ENCODE assay signal across 8 cellular contexts in genomic region chr9:121169094-121169601, GRCh38. TPM values are rescaled to one million over a fixed set of nuclear protein-coding genes. Genes with fewer than 3 reads are reported as not detected.
DNase-seq lines count a peak whose midpoint lies in the region; ATAC-seq and TF ChIP-seq lines count a peak whose summit lies in the region.

No MANE protein-coding gene starts in this region.

- no peak overlapping the region for H2AFZ ChIP-seq in HCT116 (ENCODE audit: low read depth, low read length, poor library complexity, severe bottlenecking)

- no peak for TF ChIP-seq POLR2A in HCT116 (IDR thresholded peaks at IDR 0.05; ENCODE audit: borderline replicate concordance, extremely low read depth, insufficient read depth, insufficient read length)

- POLR2A ChIA-PET in HCT116 (lab: Charles Lee) = no interaction called here
- POLR2A ChIA-PET in activated naive CD8-positive, alpha-beta T cell treated with anti-CD3 and anti-CD28 coated beads, Interleukin-2, amount 10 ng/mL, durations not matched to agents 7 days and 5 days (lab: Charles Lee) = no interaction called here

- peaks cover 12% of the 10 kb centered on the region for H3K4me1 Mint-ChIP-seq in activated naive CD8-positive, alpha-beta T cell treated with anti-CD3 and anti-CD28 coated beads, Interleukin-2, amount 10 ng/mL, durations not matched to agents 7 days and 5 days

- peaks cover 63% of the 10 kb centered on the region for H3K36me3 Mint-ChIP-seq in activated naive CD8-positive, alpha-beta T cell treated with anti-CD3 and anti-CD28 coated beads, Interleukin-2, amount 10 ng/mL, durations not matched to agents 7 days and 5 days

- H3K27ac ChIP-seq in HCT116 (ENCODE audit: low read depth, low read length) = no peak overlapping the region
- no peak overlapping the region for H3K27ac ChIP-seq in left lung

- no peak overlapping the region for H3K4me3 Mint-ChIP-seq in activated naive CD8-positive, alpha-beta T cell treated with anti-CD3 and anti-CD28 coated beads, Interleukin-2, amount 10 ng/mL, durations not matched to agents 7 days and 5 days

- intact Hi-C loops in HCT116 (cut with micrococcal nuclease) = loop anchor here (10.0 kb wide), 1 partner anchor 184 kb away; no protein-coding TSS in a partner anchor
- intact Hi-C loops in left lung (cut with DNase I) = no loop called here

- H3K9me3 ChIP-seq in HCT116 (ENCODE audit: control insufficient read depth in 1 of 2, insufficient read depth in 1 of 2, low read depth in 1 of 2, low read length in 2 of 2) = no peaks in the 10 kb centered on the region
- H3K9me3 ChIP-seq in left lung = no peaks in the 10 kb centered on the region

- peak; percentile 20; the same call in 1 of the 2 replicates for TF ChIP-seq RAD21 in HCT116 (IDR thresholded peaks at IDR 0.05; ENCODE audit: low read depth)

- CTCF ChIA-PET in HCT116 (lab: Charles Lee) = interaction anchor here (0.6 to 1.9 kb wide), 11 partner anchors 10 to 216 kb away, joined by 3 to 7 read pairs (median 3); no protein-coding TSS in a partner anchor

- H3K27ac Mint-ChIP-seq in activated naive CD8-positive, alpha-beta T cell treated with anti-CD3 and anti-CD28 coated beads, Interleukin-2, amount 10 ng/mL, durations not matched to agents 7 days and 5 days = peak overlapping the region; percentile 60

- DNase-seq in AG10803 (ENCODE audit: low read depth) (peak; percentile 24), HCT116 (ENCODE audit: low read depth, low spot score) (no peak), left lung (no peak), NOMO-1 (lab: John Stamatoyannopoulos, UW; ENCODE audit: unreplicated experiment in 2 of 2) (no peak), GF-D8 (lab: John Stamatoyannopoulos, UW) (no peak)
- DNase-seq in activated naive CD8-positive, alpha-beta T cell treated with anti-CD3 and anti-CD28 coated beads, Interleukin-2, amount 10 ng/mL, durations not matched to agents 7 days and 5 days = no peak
- DNase-seq in activated CD8-positive, alpha-beta memory T cell treated with anti-CD3 and anti-CD28 coated beads for 24 hours = no peak

- H3K4me1 ChIP-seq in HCT116 (ENCODE audit: control insufficient read depth in 1 of 2, insufficient read depth in 2 of 2, low read length in 2 of 2) (no peaks in the 10 kb centered on the region), left lung (peaks cover 0 to 9% of the 10 kb centered on the region in 2 donors)

- ATAC-seq in HCT116 (peak; percentile 86), left lung (peak; percentile 84), GM21381 (IDR thresholded peaks at IDR 0.05; ENCODE audit: unreplicated experiment) (no peak)
- ATAC-seq in activated naive CD8-positive, alpha-beta T cell treated with anti-CD3 and anti-CD28 coated beads, Interleukin-2, amount 10 ng/mL, durations not matched to agents 7 days and 5 days (ENCODE audit: low read depth) = peak; percentile 75

- no peaks in the 10 kb centered on the region for H3K9me2 ChIP-seq in HCT116 (ENCODE audit: insufficient read depth)

- peaks cover 4 to 14% of the 10 kb centered on the region in 2 experiments; a peak in 3 of 4 replicates for H3K36me3 ChIP-seq in HCT116 (ENCODE audit: control insufficient read depth in 1 of 2, insufficient read depth in 2 of 2, low read length in 2 of 2)
- H3K36me3 ChIP-seq in left lung = peaks cover 0 to 98% of the 10 kb centered on the region in 2 donors

- H3K9ac ChIP-seq in HCT116 (ENCODE audit: low read length) = no peak overlapping the region

- RAD21 ChIA-PET in HCT116 (lab: Charles Lee; ENCODE audit: low non-redundant PET in 1 of 2, low total read pairs in 2 of 2, uncharacterized antibody in 2 of 2, unreplicated experiment in 2 of 2) = no interaction called here

- H3K4me3 ChIP-seq in AG10803 (ENCODE audit: low read length) (no peak overlapping the region), HCT116 (replicated peaks in 1 of 2; ENCODE audit: low read depth in 1 of 2, low read length in 2 of 2) (no peak overlapping the region), left lung (no peak overlapping the region)

- no peaks in the 10 kb centered on the region for H4K20me1 ChIP-seq in HCT116 (ENCODE audit: insufficient read depth)

- H3K27me3 ChIP-seq in HCT116 (ENCODE audit: insufficient read depth, low read length) = no peaks in the 10 kb centered on the region
- no peaks in the 10 kb centered on the region for H3K27me3 ChIP-seq in left lung

- BruUV-seq in HCT116 (replicated peaks; lab: Mats Ljungman, UMichigan) = no TSS peak

- peak; percentile 54 for TF ChIP-seq CTCF in AG10803 (conservative IDR thresholded peaks at IDR 0.05; ENCODE audit: low read length)
- peak in 2 of 3 experiments; percentile 62 to 64; a peak in 4 of 6 replicates for TF ChIP-seq CTCF in HCT116 (IDR thresholded peaks at IDR 0.05 in 2 of 3, conservative IDR thresholded peaks at IDR 0.05 in 1 of 3; ENCODE audit: borderline replicate concordance in 1 of 3, insufficient read depth in 1 of 3, low read depth in 2 of 3, low read length in 2 of 3)
- TF ChIP-seq CTCF in left lung (IDR thresholded peaks at IDR 0.05) = peak; percentile 35 to 40

- no peak overlapping the region for H3K4me2 ChIP-seq in HCT116 (ENCODE audit: low read length)

- H3K79me2 ChIP-seq in HCT116 (ENCODE audit: insufficient read depth, low read length) = no peaks in the 10 kb centered on the region

- H3K9me3 Mint-ChIP-seq in activated naive CD8-positive, alpha-beta T cell treated with anti-CD3 and anti-CD28 coated beads, Interleukin-2, amount 10 ng/mL, durations not matched to agents 7 days and 5 days = no peaks in the 10 kb centered on the region

- no peaks in the 10 kb centered on the region for H3K27me3 Mint-ChIP-seq in activated naive CD8-positive, alpha-beta T cell treated with anti-CD3 and anti-CD28 coated beads, Interleukin-2, amount 10 ng/mL, durations not matched to agents 7 days and 5 days

TF ChIP-seq in HCT116, 20 proteins besides CTCF, POLR2A, EP300 and RAD21:
- TF ChIP-seq FOSL1 (IDR thresholded peaks at IDR 0.05; ENCODE audit: low read depth) (no peak), ZBTB33 (IDR thresholded peaks at IDR 0.05; ENCODE audit: extremely low read depth, insufficient replicate concordance, low read length) (no peak), ZFX (IDR thresholded peaks at IDR 0.05) (no peak), EGR1 (IDR thresholded peaks at IDR 0.05; ENCODE audit: low read depth) (no peak), EZH2phosphoT487 (IDR thresholded peaks at IDR 0.05; ENCODE audit: borderline replicate concordance) (no peak), TCF7L2 (IDR thresholded peaks at IDR 0.05; ENCODE audit: borderline replicate concordance, extremely low read depth, insufficient read depth, insufficient read length) (no peak), EZH2 (IDR thresholded peaks at IDR 0.05) (no peak), JUND (IDR thresholded peaks at IDR 0.05) (no peak), REST (IDR thresholded peaks at IDR 0.05; ENCODE audit: low read depth) (no peak), POLR2AphosphoS5 (IDR thresholded peaks at IDR 0.05; ENCODE audit: low read depth, low read length) (no peak)

RNA-seq across cellular contexts. Expression of gene RAB14, which starts 32.5 kb away (rescaled TPM):
- total RNA-seq in HCT116 (2021; ENCODE audit: unreplicated experiment) (63.1 TPM), left lung (100 to 1,000 TPM in 1 of 2 donors, 10 to 100 TPM in 1; 94.1 to 111 TPM)
- 20.3 and 21.9 TPM in 2 replicates for polyA plus RNA-seq in HCT116 (2012)
- total RNA-seq in activated naive CD8-positive, alpha-beta T cell treated with anti-CD3 and anti-CD28 coated beads, Interleukin-2, amount 10 ng/mL, durations not matched to agents 7 days and 5 days = 10 to 100 TPM; 68.3 to 70.5 TPM
